In genomic region chr22:31650391-31650790, GRCh38 we compare ENCODE assay signal across 1 cellular context.
TF ChIP-seq lines count a peak whose summit lies in the region.

No MANE protein-coding gene starts in this region.

TF ChIP-seq in H1, 55 proteins besides CTCF, POLR2A, EP300 and RAD21:
- TF ChIP-seq ATF2 (IDR thresholded peaks at IDR 0.05; ENCODE audit: low read length) = no peak
- no peak for TF ChIP-seq TBP (IDR thresholded peaks at IDR 0.05; ENCODE audit: low read depth, low read length)
- no peak for TF ChIP-seq CHD2 (IDR thresholded peaks at IDR 0.05; ENCODE audit: low read length)
- TF ChIP-seq TEAD4 (IDR thresholded peaks at IDR 0.05; ENCODE audit: low read depth, low read length) = 0 out of 2 replicates have a peak, but pooled peaks have one; percentile 11
- TF ChIP-seq HDAC6 (IDR thresholded peaks at IDR 0.05; ENCODE audit: low read depth, low read length) = no peak
- peak; percentile 78; the same call in 1 of the 2 replicates for TF ChIP-seq CEBPB (IDR thresholded peaks at IDR 0.05; ENCODE audit: low read depth, low read length)
- no peak for TF ChIP-seq SRF (IDR thresholded peaks at IDR 0.05; ENCODE audit: low read depth, low read length)
- no peak for TF ChIP-seq ZNF274 (IDR thresholded peaks at IDR 0.05; ENCODE audit: borderline replicate concordance, extremely low read depth, low read length)
- no peak for TF ChIP-seq PHF8 (conservative IDR thresholded peaks at IDR 0.05; ENCODE audit: low read depth, low read length)
- no peak for TF ChIP-seq MAX (IDR thresholded peaks at IDR 0.05)
- no peak for TF ChIP-seq FOSL1 (IDR thresholded peaks at IDR 0.05; ENCODE audit: insufficient read depth, low read depth, low read length)
- no peak for TF ChIP-seq BACH1 (IDR thresholded peaks at IDR 0.05; ENCODE audit: low read length)
- TF ChIP-seq RXRA (IDR thresholded peaks at IDR 0.05; ENCODE audit: insufficient read depth, low read depth, low read length) = no peak
- no peak for TF ChIP-seq KDM5A (IDR thresholded peaks at IDR 0.05; ENCODE audit: low read length)
- TF ChIP-seq CHD1 (IDR thresholded peaks at IDR 0.05; ENCODE audit: low read depth, low read length) = no peak
- peak; percentile 37; the same call in 1 of the 2 replicates for TF ChIP-seq ATF3 (IDR thresholded peaks at IDR 0.05; ENCODE audit: insufficient read depth, low read depth, low read length)
TF ChIP-seq in H1: peak in this region for 3.
